33 cellular contexts compared by ENCODE assay signal in the genomic region with DNA sequence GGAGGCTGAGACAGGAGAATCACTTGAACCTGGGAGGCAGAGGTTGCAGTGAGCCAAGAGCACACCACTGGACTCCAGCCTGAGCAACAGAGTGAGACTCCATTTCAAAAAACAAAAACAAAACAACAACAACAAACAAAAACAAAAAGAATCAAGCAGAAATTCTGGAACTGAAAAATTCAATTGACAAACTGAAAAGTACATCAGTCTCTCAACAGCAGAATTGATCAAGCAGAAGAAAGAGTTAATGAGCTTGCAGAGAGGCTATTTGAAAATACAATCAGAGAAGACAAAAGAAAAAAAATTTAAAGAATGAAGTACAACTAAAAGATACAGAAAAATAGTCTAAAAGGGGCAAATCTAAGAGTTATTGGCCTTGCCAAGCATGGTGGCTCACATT. TPM values are rescaled to one million over a fixed set of nuclear protein-coding genes. Genes with fewer than 3 reads are reported as not detected.
DNase-seq lines count a peak whose midpoint lies in the region; ATAC-seq, FAIRE-seq and TF ChIP-seq lines count a peak whose summit lies in the region.
"Had no signal": no experiment of that assay in that cellular context is flagged by ENCODE, and none has a peak within 500 bp of the region (broad histone marks: within the 10 kb centered on the region; RNA-seq: fewer than 3 reads in every experiment).

No MANE protein-coding gene starts in this region.

- DNase-seq in HepG2 (ENCODE audit: low spot score) (no peak), right lobe of liver (no peak), K562 (ENCODE audit: extremely low read depth in 1 of 4, low spot score in 3 of 4) (no peak), NCI-H2196 (lab: John Stamatoyannopoulos, UW; ENCODE audit: unreplicated experiment) (no peak)
- DNase-seq: 8988T; ACHN; AML-193; BE2C; C1 segment of cervical spinal cord; Caco-2; Calu3; CD4-positive, alpha-beta memory T cell; CD4-positive, alpha-beta T cell; CD4-positive, CD25-positive, alpha-beta regulatory T cell; CD8-positive, alpha-beta memory T cell; CD8-positive, alpha-beta T cell; COR-L47; DMS 273 treated with DMSO at 0.1 percent for 48 hours; DMS153; DMS53; DMS79; DMS79 treated with DMSO at 0.1 percent for 48 hours; DND-41; EL had no signal

- TF ChIP-seq POLR2A in HepG2 (IDR thresholded peaks at IDR 0.05; ENCODE audit: insufficient read depth in 1 of 2, low read depth in 2 of 2, low read length in 2 of 2) (no peak), right lobe of liver (IDR thresholded peaks at IDR 0.05) (no peak), K562 (conservative IDR thresholded peaks at IDR 0.05) (no peak)

- POLR2A ChIA-PET in HepG2 (lab: Yijun Ruan, JAX), result no interaction called here
- POLR2A ChIA-PET in K562 (lab: Yijun Ruan, JAX), result no interaction called here

- no peaks in the 10 kb centered on the region for H3K4me1 ChIP-seq in HepG2 (ENCODE audit: insufficient read depth, low read length)
- H3K4me1 ChIP-seq in right lobe of liver, result no peaks in the 10 kb centered on the region
- no peaks in the 10 kb centered on the region for H3K4me1 ChIP-seq in K562 (replicated peaks in 1 of 2; ENCODE audit: control insufficient read depth in 2 of 2, insufficient read depth in 2 of 2, low read length in 2 of 2)
- H3K4me1 ChIP-seq: A549; BE2C; BLaER1; BLaER1 treated with 17β-estradiol and CSF1 and Interleukin-3, amounts not matched to agents 10 nM and 100 nM; Caco-2 had no signal

- in situ Hi-C loops in HepG2 (cut with HindIII; ENCODE audit: extremely low pct_ligation_motif_present, low pct_unique_long_range_greater_than_20kb) (no loop called here), K562 (cut with MboI) (no loop called here)

- TF ChIP-seq CTCF in HepG2 (CRISPR knock-in tag; IDR thresholded peaks at IDR 0.05) (no peak), right lobe of liver (IDR thresholded peaks at IDR 0.05) (no peak), K562 (IDR thresholded peaks at IDR 0.05 in 2 of 3, conservative IDR thresholded peaks at IDR 0.05 in 1 of 3; ENCODE audit: insufficient read depth in 2 of 3, low read depth in 1 of 3, low read length in 3 of 3) (no peak)

- ATAC-seq in HepG2 (no peak), right lobe of liver (no peak), K562 (no peak)
- ATAC-seq: A549; CD8-positive, alpha-beta T cell had no signal

- H2AFZ ChIP-seq in HepG2 (ENCODE audit: low read length) (no peak overlapping the region), K562 (ENCODE audit: low read depth, low read length) (no peak overlapping the region)

- H3K9me3 ChIP-seq in HepG2 (ENCODE audit: low read length) (no peaks in the 10 kb centered on the region; the same call in 1 of the 2 replicates), right lobe of liver (no peaks in the 10 kb centered on the region), K562 (replicated peaks; ENCODE audit: control insufficient read depth, insufficient read depth, low read depth, low read length) (peaks cover 10% of the 10 kb centered on the region; the same call in 1 of the 2 replicates)
- H3K9me3 ChIP-seq: BE2C, Caco-2 had no signal

- H3K4me2 ChIP-seq in HepG2 (ENCODE audit: low read depth, low read length), result no peak overlapping the region
- H3K4me2 ChIP-seq in K562 (ENCODE audit: insufficient read depth, low read length), result no peak overlapping the region
- H3K4me2 ChIP-seq: A549; BLaER1; BLaER1 treated with 17β-estradiol and CSF1 and Interleukin-3, amounts not matched to agents 10 nM and 100 nM had no signal

- H3K9ac ChIP-seq in HepG2 (ENCODE audit: insufficient read depth, low read depth, low read length) (no peak overlapping the region), K562 (ENCODE audit: insufficient read depth in 1 of 2, low read depth in 2 of 2, low read length in 2 of 2) (no peak overlapping the region)
- H3K9ac ChIP-seq: BLaER1; BLaER1 treated with 17β-estradiol and CSF1 and Interleukin-3, amounts not matched to agents 10 nM and 100 nM had no signal

- BruUV-seq in HepG2 (replicated peaks; lab: Mats Ljungman, UMichigan) (no TSS peak), K562 (replicated peaks; lab: Mats Ljungman, UMichigan) (no TSS peak)

- H3K27me3 ChIP-seq in HepG2 (ENCODE audit: control insufficient read depth in 1 of 2, insufficient read depth in 2 of 2, low read length in 2 of 2), result no peaks in the 10 kb centered on the region
- H3K27me3 ChIP-seq in right lobe of liver, result no peaks in the 10 kb centered on the region
- no peaks in the 10 kb centered on the region for H3K27me3 ChIP-seq in K562 (ENCODE audit: control insufficient read depth in 2 of 2, insufficient read depth in 2 of 2, low read length in 2 of 2)
- H3K27me3 ChIP-seq: BE2C; BLaER1; BLaER1 treated with 17β-estradiol and CSF1 and Interleukin-3, amounts not matched to agents 10 nM and 100 nM had no signal

- TF ChIP-seq EP300 in HepG2 (IDR thresholded peaks at IDR 0.05; ENCODE audit: low read depth in 2 of 2, low read length in 2 of 2) (no peak), HepG2 (CRISPR knock-in tag; IDR thresholded peaks at IDR 0.05; ENCODE audit: borderline replicate concordance) (no peak), K562 (IDR thresholded peaks at IDR 0.05; ENCODE audit: low read length) (no peak)

- intact Hi-C loops in HepG2 (cut with micrococcal nuclease; ENCODE audit: unreplicated experiment), result no loop called here
- intact Hi-C loops in right lobe of liver (cut with DNase I), result no loop called here
- intact Hi-C loops in K562 (cut with micrococcal nuclease), result no loop called here

- no peak overlapping the region for H3K4me3 ChIP-seq in HepG2 (replicated peaks in 1 of 3; ENCODE audit: insufficient read depth in 1 of 3, low read depth in 2 of 3, low read length in 3 of 3)
- no peak overlapping the region for H3K4me3 ChIP-seq in right lobe of liver
- no peak overlapping the region for H3K4me3 ChIP-seq in K562
- H3K4me3 ChIP-seq: A549; BLaER1; BLaER1 treated with 17β-estradiol and CSF1 and Interleukin-3, amounts not matched to agents 10 nM and 100 nM had no signal

- H3K36me3 ChIP-seq in HepG2 (replicated peaks in 1 of 2; ENCODE audit: control insufficient read depth in 1 of 2, insufficient read depth in 2 of 2, low read length in 2 of 2), result no peaks in the 10 kb centered on the region
- H3K36me3 ChIP-seq in right lobe of liver, result no peaks in the 10 kb centered on the region
- no peaks in the 10 kb centered on the region for H3K36me3 ChIP-seq in K562 (ENCODE audit: control insufficient read depth, insufficient read depth, low read length)
- H3K36me3 ChIP-seq: BE2C; BLaER1; BLaER1 treated with 17β-estradiol and CSF1 and Interleukin-3, amounts not matched to agents 10 nM and 100 nM had no signal

- no peak for FAIRE-seq in HepG2 (lab: Jason Lieb, UNC)
- FAIRE-seq in K562 (lab: Jason Lieb, UNC), result no peak
- FAIRE-seq: A204.1, A549, D721Med had no signal

- H4K20me1 ChIP-seq in HepG2 (ENCODE audit: insufficient read depth, low read length) (no peaks in the 10 kb centered on the region), K562 (replicated peaks; ENCODE audit: control insufficient read depth, insufficient read depth, low read length) (no peaks in the 10 kb centered on the region)
- H4K20me1 ChIP-seq: BLaER1; BLaER1 treated with 17β-estradiol and CSF1 and Interleukin-3, amounts not matched to agents 10 nM and 100 nM had no signal

- TF ChIP-seq RAD21 in HepG2 (CRISPR knock-in tag; IDR thresholded peaks at IDR 0.05), result no peak
- TF ChIP-seq RAD21 in K562 (CRISPR knock-in tag; conservative IDR thresholded peaks at IDR 0.05 in 1 of 2, IDR thresholded peaks at IDR 0.05 in 1 of 2), result no peak

- CTCF ChIA-PET in HepG2 (lab: Yijun Ruan, JAX; ENCODE audit: low intra/inter-chr PET ratio, low total read pairs), result no interaction called here
- CTCF ChIA-PET in K562 (lab: Yijun Ruan, JAX; ENCODE audit: low intra/inter-chr PET ratio), result no interaction called here

- H3K27ac ChIP-seq in HepG2 (ENCODE audit: extremely low read length, insufficient read depth, low read length) (no peak overlapping the region), right lobe of liver (no peak overlapping the region), K562 (ENCODE audit: extremely low read depth, low read depth, low read length) (no peak overlapping the region)
- H3K27ac ChIP-seq: 22Rv1; A549; BLaER1; BLaER1 treated with 17β-estradiol and CSF1 and Interleukin-3, amounts not matched to agents 10 nM and 100 nM; C4-2B had no signal

- no peaks in the 10 kb centered on the region for H3K9me1 ChIP-seq in K562 (ENCODE audit: control insufficient read depth, insufficient read depth, low read length)

- H3K79me2 ChIP-seq in HepG2 (ENCODE audit: insufficient read depth, low read length), result no peaks in the 10 kb centered on the region
- no peaks in the 10 kb centered on the region for H3K79me2 ChIP-seq in K562 (ENCODE audit: control insufficient read depth, insufficient read depth, low read length)

RNA-seq across cellular contexts. Expression of gene EFHB, which starts 22.6 kb away (rescaled TPM):
- total RNA-seq in HepG2 (2016; rRNA removed; fragmentation: Illumina TruSeq; extraction: Trizol) (0.15 TPM in 1 of 2 replicates, not detected in the other), right lobe of liver (1 to 10 TPM in 1 of 6 experiments, under 1 TPM in 1, not detected in 4; 0.70 to 1.3 TPM), K562 (2014; rRNA removed) (2.0 and 4.0 TPM in 2 replicates), K562 (2014; rRNA removed; fragmentation: Illumina TruSeq; extraction: Trizol) (1.6 and 1.7 TPM in 2 replicates), K562 (2015; rRNA removed; fragmentation: Illumina TruSeq; extraction: Trizol) (1.5 and 1.7 TPM in 2 replicates), K562 (2021) (1.5 and 2.0 TPM in 2 replicates)
- total RNA-seq in HepG2 (2016; cell fraction: cytosol; rRNA removed; fragmentation: Illumina TruSeq; extraction: Trizol; ENCODE audit: low read depth), result not detected in 2 replicates
- total RNA-seq in HepG2 (2016; cell fraction: insoluble cytoplasmic fraction; rRNA removed; fragmentation: Illumina TruSeq; extraction: Trizol), result 0.35 and 0.40 TPM in 2 replicates
- total RNA-seq in HepG2 (2016; cell fraction: membrane; rRNA removed; fragmentation: Illumina TruSeq; extraction: Trizol), result 0.24 TPM in 1 of 2 replicates, not detected in the other
- total RNA-seq in HepG2 (2016; cell fraction: nucleus; rRNA removed; fragmentation: Illumina TruSeq; extraction: Trizol), result 0.50 TPM in 1 of 2 replicates, not detected in the other
- polyA plus RNA-seq in HepG2 (2011; rRNA removed) (0.42 and 0.69 TPM in 2 replicates), K562 (2011; rRNA removed) (1.4 and 2.3 TPM in 2 replicates), K562 (2014; fragmentation: Illumina TruSeq; extraction: Trizol) (2.5 and 3.6 TPM in 2 replicates), K562 (2014; fragmentation: Nextera tagmentation; extraction: Ambion mirVana) (1 to 10 TPM; 1.5 to 2.0 TPM), K562 (2014; rRNA removed) (1.8 and 2.4 TPM in 2 replicates)
- 0.38 TPM in 1 of 2 replicates, not detected in the other for polyA plus RNA-seq in HepG2 (2011; cell fraction: cytosol; rRNA removed)
- polyA plus RNA-seq in HepG2 (2011; cell fraction: nucleus; rRNA removed), result 0.14 and 1.0 TPM in 2 replicates
- 1.1 TPM in 1 of 2 replicates, not detected in the other for polyA plus RNA-seq in HepG2 (2012)
- polyA plus RNA-seq in HepG2 (2016; cell fraction: cytosol; fragmentation: Illumina TruSeq; extraction: Trizol; ENCODE audit: low read depth), result 0.28 TPM in 1 of 2 replicates, not detected in the other
- polyA plus RNA-seq in HepG2 (2016; cell fraction: insoluble cytoplasmic fraction; fragmentation: Illumina TruSeq; extraction: Trizol; ENCODE audit: low read depth), result 0.75 TPM in 1 of 2 replicates, not detected in the other
- not detected in 2 replicates for polyA plus RNA-seq in HepG2 (2016; cell fraction: membrane; fragmentation: Illumina TruSeq; extraction: Trizol; ENCODE audit: low read depth)
- not detected in 2 replicates for polyA plus RNA-seq in HepG2 (2016; cell fraction: nucleus; fragmentation: Illumina TruSeq; extraction: Trizol; ENCODE audit: insufficient read depth, low read depth)
- polyA minus RNA-seq in HepG2 (2011; rRNA and poly(A)+ RNA removed; ENCODE audit: low replicate concordance), result 3.6 and 4.1 TPM in 2 replicates
- 1.2 TPM in 1 of 2 replicates, not detected in the other for polyA minus RNA-seq in HepG2 (2011; cell fraction: cytosol; rRNA and poly(A)+ RNA removed)
- polyA minus RNA-seq in HepG2 (2011; cell fraction: nucleus; rRNA and poly(A)+ RNA removed), result 3.5 and 6.1 TPM in 2 replicates
- 2.6 and 4.1 TPM in 2 replicates for total RNA-seq in K562 (2011; cell fraction: chromatin; rRNA removed; ENCODE audit: low replicate concordance)
- total RNA-seq in K562 (2011; cell fraction: nucleolus; rRNA removed), result 6.8 and 7.6 TPM in 2 replicates
- 7.9 and 9.7 TPM in 2 replicates for total RNA-seq in K562 (2011; cell fraction: nucleoplasm; rRNA removed)
- 0.86 and 1.1 TPM in 2 replicates for polyA plus RNA-seq in K562 (2011; cell fraction: cytosol; rRNA removed)
- polyA plus RNA-seq in K562 (2011; cell fraction: nucleus; rRNA removed), result 5.7 and 7.3 TPM in 2 replicates
- polyA plus RNA-seq in K562 (2012), result 2.5 and 2.6 TPM in 2 replicates
- 2.9 and 3.0 TPM in 2 replicates for polyA minus RNA-seq in K562 (2011; rRNA and poly(A)+ RNA removed)
- polyA minus RNA-seq in K562 (2011; cell fraction: cytosol; rRNA and poly(A)+ RNA removed), result 1.7 TPM in 1 of 2 replicates, not detected in the other
- polyA minus RNA-seq in K562 (2011; cell fraction: nucleus; rRNA and poly(A)+ RNA removed), result 6.3 and 8.2 TPM in 2 replicates
- total RNA-seq: A673, Calu3, Daoy had no signal
- polyA plus RNA-seq: CD4-positive, alpha-beta memory T cell; CD8-positive, alpha-beta memory T cell had no signal

RNA-seq across cellular contexts. Expression of gene RAB5A, which starts 35.4 kb away (rescaled TPM):
- total RNA-seq in HepG2 (2016; rRNA removed; fragmentation: Illumina TruSeq; extraction: Trizol), result 27.1 and 29.3 TPM in 2 replicates
- total RNA-seq in HepG2 (2016; cell fraction: cytosol; rRNA removed; fragmentation: Illumina TruSeq; extraction: Trizol; ENCODE audit: low read depth), result 7.2 and 7.8 TPM in 2 replicates
- 28.1 and 29.7 TPM in 2 replicates for total RNA-seq in HepG2 (2016; cell fraction: insoluble cytoplasmic fraction; rRNA removed; fragmentation: Illumina TruSeq; extraction: Trizol)
- total RNA-seq in HepG2 (2016; cell fraction: membrane; rRNA removed; fragmentation: Illumina TruSeq; extraction: Trizol), result 17.7 and 19.4 TPM in 2 replicates
- total RNA-seq in HepG2 (2016; cell fraction: nucleus; rRNA removed; fragmentation: Illumina TruSeq; extraction: Trizol), result 22.2 and 30.9 TPM in 2 replicates
- 13.5 and 16.0 TPM in 2 replicates for polyA plus RNA-seq in HepG2 (2011; rRNA removed)
- 10.8 and 15.7 TPM in 2 replicates for polyA plus RNA-seq in HepG2 (2011; cell fraction: cytosol; rRNA removed)
- polyA plus RNA-seq in HepG2 (2011; cell fraction: nucleus; rRNA removed), result 9.6 and 10.9 TPM in 2 replicates
- 27.0 and 29.9 TPM in 2 replicates for polyA plus RNA-seq in HepG2 (2012)
- 4.6 and 5.0 TPM in 2 replicates for polyA plus RNA-seq in HepG2 (2016; cell fraction: cytosol; fragmentation: Illumina TruSeq; extraction: Trizol; ENCODE audit: low read depth)
- polyA plus RNA-seq in HepG2 (2016; cell fraction: insoluble cytoplasmic fraction; fragmentation: Illumina TruSeq; extraction: Trizol; ENCODE audit: low read depth), result 37.8 and 40.1 TPM in 2 replicates
- 12.8 and 13.1 TPM in 2 replicates for polyA plus RNA-seq in HepG2 (2016; cell fraction: membrane; fragmentation: Illumina TruSeq; extraction: Trizol; ENCODE audit: low read depth)
- polyA plus RNA-seq in HepG2 (2016; cell fraction: nucleus; fragmentation: Illumina TruSeq; extraction: Trizol; ENCODE audit: insufficient read depth, low read depth), result 26.3 and 28.6 TPM in 2 replicates
- polyA minus RNA-seq in HepG2 (2011; rRNA and poly(A)+ RNA removed; ENCODE audit: low replicate concordance), result 9.5 and 10.5 TPM in 2 replicates
- 21.7 and 23.8 TPM in 2 replicates for polyA minus RNA-seq in HepG2 (2011; cell fraction: cytosol; rRNA and poly(A)+ RNA removed)
- polyA minus RNA-seq in HepG2 (2011; cell fraction: nucleus; rRNA and poly(A)+ RNA removed), result 51.0 and 64.8 TPM in 2 replicates
- 10 to 100 TPM; 23.9 to 44.1 (median 30.8) TPM for total RNA-seq in right lobe of liver
- 45.0 and 88.5 TPM in 2 replicates for total RNA-seq in K562 (2011; cell fraction: chromatin; rRNA removed; ENCODE audit: low replicate concordance)
- 31.9 and 35.0 TPM in 2 replicates for total RNA-seq in K562 (2011; cell fraction: nucleolus; rRNA removed)
- total RNA-seq in K562 (2011; cell fraction: nucleoplasm; rRNA removed), result 38.7 and 58.9 TPM in 2 replicates
- 35.9 and 49.0 TPM in 2 replicates for total RNA-seq in K562 (2014; rRNA removed)
- 50.5 and 56.9 TPM in 2 replicates for total RNA-seq in K562 (2014; rRNA removed; fragmentation: Illumina TruSeq; extraction: Trizol)
- 60.9 and 64.2 TPM in 2 replicates for total RNA-seq in K562 (2015; rRNA removed; fragmentation: Illumina TruSeq; extraction: Trizol)
- 50.0 and 52.7 TPM in 2 replicates for total RNA-seq in K562 (2021)
- 36.7 and 47.2 TPM in 2 replicates for polyA plus RNA-seq in K562 (2011; rRNA removed)
- polyA plus RNA-seq in K562 (2011; cell fraction: cytosol; rRNA removed), result 18.8 and 20.0 TPM in 2 replicates
- 15.8 and 17.9 TPM in 2 replicates for polyA plus RNA-seq in K562 (2011; cell fraction: nucleus; rRNA removed)
- 38.1 and 50.5 TPM in 2 replicates for polyA plus RNA-seq in K562 (2012)
- polyA plus RNA-seq in K562 (2014; fragmentation: Illumina TruSeq; extraction: Trizol), result 52.5 and 58.4 TPM in 2 replicates
- 10 to 100 TPM; 28.3 to 31.3 TPM for polyA plus RNA-seq in K562 (2014; fragmentation: Nextera tagmentation; extraction: Ambion mirVana)
- 36.8 and 42.7 TPM in 2 replicates for polyA plus RNA-seq in K562 (2014; rRNA removed)
- 65.6 and 73.3 TPM in 2 replicates for polyA minus RNA-seq in K562 (2011; rRNA and poly(A)+ RNA removed)
- 28.4 and 37.9 TPM in 2 replicates for polyA minus RNA-seq in K562 (2011; cell fraction: cytosol; rRNA and poly(A)+ RNA removed)
- polyA minus RNA-seq in K562 (2011; cell fraction: nucleus; rRNA and poly(A)+ RNA removed), result 37.8 and 56.4 TPM in 2 replicates

Comparison
In these comparisons a context has a peak if more than half of its experiments do, and no peak if none do; other contexts are left out.
1. Of the 241 proteins assayed by ChIP-seq in both HepG2 and K562: peak only in HepG2: none; only in K562: TRIM24; in both: none; in neither: 240.